Comparison of ENCODE assay signal across 21 cellular contexts in the genomic region with DNA sequence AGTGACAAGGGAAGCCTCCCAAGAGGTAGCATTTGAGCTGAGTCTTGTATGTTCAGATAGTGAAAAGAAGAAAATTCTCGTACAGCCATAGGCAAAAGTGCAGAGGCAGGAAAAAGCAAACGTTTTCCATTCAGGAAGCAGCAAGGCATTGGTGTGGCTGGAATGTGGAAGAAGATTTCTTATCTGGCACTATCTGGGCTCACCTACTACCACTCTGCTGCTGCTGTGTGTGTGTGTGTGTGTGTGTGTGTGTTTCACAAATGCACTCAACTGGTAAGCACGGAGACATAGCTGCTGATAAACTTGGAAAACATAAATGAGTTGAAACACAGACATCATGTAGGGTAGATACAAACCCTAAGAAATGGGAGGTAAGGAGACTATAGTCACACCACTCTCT.
"Had no signal": no experiment of that assay in that cellular context is flagged by ENCODE, and none has a peak within 500 bp of the region (broad histone marks: within the 10 kb centered on the region; RNA-seq: fewer than 3 reads in every experiment).

No MANE protein-coding gene starts in this region.

- ATAC-seq: left lobe of liver; naive thymus-derived CD8-positive, alpha-beta T cell; psoas muscle; right cardiac atrium; stimulated activated effector memory CD8-positive, alpha-beta T cell treated with anti-CD3 and anti-CD28 coated beads, Interleukin-12 subunit alpha, Interleukin-12 subunit beta, amount 100 ng/mL, for 72 hours had no signal

- H3K36me3 Mint-ChIP-seq: memory B cell; naive thymus-derived CD8-positive, alpha-beta T cell; stimulated activated effector memory CD8-positive, alpha-beta T cell treated with anti-CD3 and anti-CD28 coated beads, Interleukin-12 subunit alpha, Interleukin-12 subunit beta, amount 100 ng/mL, for 72 hours; type B pancreatic cell had no signal

- H3K4me1 Mint-ChIP-seq: naive thymus-derived CD8-positive, alpha-beta T cell; nephron progenitor cell; stimulated activated effector memory CD8-positive, alpha-beta T cell treated with anti-CD3 and anti-CD28 coated beads, Interleukin-12 subunit alpha, Interleukin-12 subunit beta, amount 100 ng/mL, for 72 hours had no signal

- H3K4me1 ChIP-seq: colonic mucosa, psoas muscle, sigmoid colon, thyroid gland had no signal

- H3K27me3 Mint-ChIP-seq: dendritic cell treated with granulocyte-macrophage colony-stimulating factor and Interleukin-4, amounts not matched to agents 40 ng/mL and 50 ng/mL, for 4 days had no signal

- H3K36me3 ChIP-seq: colonic mucosa, sigmoid colon, stomach, thyroid gland had no signal

- H3K27me3 ChIP-seq: colonic mucosa, sigmoid colon, stomach, thyroid gland had no signal

- H3K27ac ChIP-seq: colonic mucosa, psoas muscle, sigmoid colon, stomach, thyroid gland had no signal

- H3K27ac Mint-ChIP-seq: dendritic cell treated with granulocyte-macrophage colony-stimulating factor and Interleukin-4, amounts not matched to agents 40 ng/mL and 50 ng/mL, for 4 days; memory B cell; naive thymus-derived CD8-positive, alpha-beta T cell; nephron progenitor cell; stimulated activated effector memory CD8-positive, alpha-beta T cell treated with anti-CD3 and anti-CD28 coated beads, Interleukin-12 subunit alpha, Interleukin-12 subunit beta, amount 100 ng/mL, for 72 hours; type B pancreatic cell had no signal

- H3K9me3 ChIP-seq: colonic mucosa, psoas muscle, sigmoid colon, stomach, thyroid gland had no signal

- DNase-seq: colonic mucosa; effector CD8-positive, alpha-beta T cell; erythroblast; midbrain; naive thymus-derived CD8-positive, alpha-beta T cell; nephron progenitor cell; nucleus accumbens; psoas muscle; right cardiac atrium; sigmoid colon; stimulated activated CD4-positive, alpha-beta T cell treated with anti-CD3 and anti-CD28 coated beads, Interleukin-2, amount 100 ng/mL, for 24 hours; stimulated activated CD4-positive, alpha-beta T cell treated with anti-CD3 and anti-CD28 coated beads, Interleukin-4, amount 100 ng/mL, for 24 hours; stimulated activated naive CD4-positive, alpha-beta T cell treated with Interleukin-2 at 50 U/mL for 16 hours; stomach; thyroid gland had no signal

- H3K9me3 Mint-ChIP-seq: dendritic cell treated with granulocyte-macrophage colony-stimulating factor and Interleukin-4, amounts not matched to agents 40 ng/mL and 50 ng/mL, for 4 days; nephron progenitor cell; type B pancreatic cell had no signal

- H3K4me3 ChIP-seq: colonic mucosa, lung, psoas muscle, sigmoid colon, stomach, thyroid gland had no signal

- H3K4me3 Mint-ChIP-seq: dendritic cell treated with granulocyte-macrophage colony-stimulating factor and Interleukin-4, amounts not matched to agents 40 ng/mL and 50 ng/mL, for 4 days; memory B cell; naive thymus-derived CD8-positive, alpha-beta T cell; nephron progenitor cell; stimulated activated effector memory CD8-positive, alpha-beta T cell treated with anti-CD3 and anti-CD28 coated beads, Interleukin-12 subunit alpha, Interleukin-12 subunit beta, amount 100 ng/mL, for 72 hours; type B pancreatic cell had no signal
